18 cellular contexts compared by ENCODE assay signal in genomic region chr6:25118038-25118437, GRCh38.
DNase-seq lines count a peak whose midpoint lies in the region; ATAC-seq lines count a peak whose summit lies in the region.
"Had no signal": no experiment of that assay in that cellular context is flagged by ENCODE, and none has a peak within 500 bp of the region (broad histone marks: within the 10 kb centered on the region; RNA-seq: fewer than 3 reads in every experiment).

No MANE protein-coding gene starts in this region.

- peaks cover 31% of the 10 kb centered on the region for H3K4me1 Mint-ChIP-seq in activated CD4-positive, alpha-beta T cell treated with anti-CD3 and anti-CD28 coated beads for 36 hours
- peaks cover 45% of the 10 kb centered on the region for H3K4me1 Mint-ChIP-seq in activated naive CD4-positive, alpha-beta T cell treated with anti-CD3 and anti-CD28 coated beads, Interleukin-2, amount 50 U/mL, for 24 hours
- H3K4me1 Mint-ChIP-seq in activated naive CD4-positive, alpha-beta T cell treated with anti-CD3 and anti-CD28 coated beads for 36 hours (ENCODE audit: low read depth): peaks cover 34% of the 10 kb centered on the region
- H3K4me1 Mint-ChIP-seq in effector memory CD8-positive, alpha-beta T cell (ENCODE audit: low read depth in 2 of 2): peaks cover 17 to 33% of the 10 kb centered on the region in 2 donors

- DNase-seq in activated CD4-positive, alpha-beta T cell treated with anti-CD3 and anti-CD28 coated beads for 36 hours: no peak
- no peak for DNase-seq in activated CD4-positive, alpha-beta T cell treated with anti-CD3 and anti-CD28 coated beads for 4 hours
- DNase-seq in activated naive CD4-positive, alpha-beta T cell treated with anti-CD3 and anti-CD28 coated beads for 36 hours: no peak
- DNase-seq in effector memory CD8-positive, alpha-beta T cell: no peak
- no peak for DNase-seq in stimulated activated naive CD4-positive, alpha-beta T cell treated with Interleukin-2 at 50 U/mL for 16 hours (lab: John Stamatoyannopoulos, UW)
- DNase-seq in left colon: no peak
- DNase-seq: AML-193, C1 segment of cervical spinal cord, H7, IMR-90, NCI-H1105, NCI-H146, NCI-H2029, NCI-H2227 treated with DMSO at 0.1 percent for 48 hours, NCI-H510A, NCI-H748 treated with DMSO at 0.1 percent for 48 hours, SIG-M5 had no signal

- peak; percentile 51 for ATAC-seq in activated CD4-positive, alpha-beta T cell treated with anti-CD3 and anti-CD28 coated beads for 36 hours
- ATAC-seq in effector memory CD8-positive, alpha-beta T cell (replicated peaks): no peak
- ATAC-seq in left colon: no peak

- H3K27me3 Mint-ChIP-seq in activated CD4-positive, alpha-beta T cell treated with anti-CD3 and anti-CD28 coated beads for 36 hours: no peaks in the 10 kb centered on the region
- H3K27me3 Mint-ChIP-seq in activated naive CD4-positive, alpha-beta T cell treated with anti-CD3 and anti-CD28 coated beads, Interleukin-2, amount 50 U/mL, for 24 hours: no peaks in the 10 kb centered on the region
- no peaks in the 10 kb centered on the region for H3K27me3 Mint-ChIP-seq in activated naive CD4-positive, alpha-beta T cell treated with anti-CD3 and anti-CD28 coated beads for 36 hours (ENCODE audit: low read depth)
- H3K27me3 Mint-ChIP-seq in effector memory CD8-positive, alpha-beta T cell: no peaks in the 10 kb centered on the region

- peaks cover 52% of the 10 kb centered on the region for H3K36me3 Mint-ChIP-seq in activated CD4-positive, alpha-beta T cell treated with anti-CD3 and anti-CD28 coated beads for 36 hours (ENCODE audit: low read depth)
- H3K36me3 Mint-ChIP-seq in activated naive CD4-positive, alpha-beta T cell treated with anti-CD3 and anti-CD28 coated beads, Interleukin-2, amount 50 U/mL, for 24 hours: peaks cover 26% of the 10 kb centered on the region
- peaks cover 52% of the 10 kb centered on the region for H3K36me3 Mint-ChIP-seq in activated naive CD4-positive, alpha-beta T cell treated with anti-CD3 and anti-CD28 coated beads for 36 hours (ENCODE audit: low read depth)
- peaks cover 31% of the 10 kb centered on the region for H3K36me3 Mint-ChIP-seq in effector memory CD8-positive, alpha-beta T cell (ENCODE audit: insufficient read depth)

- POLR2A ChIA-PET in activated CD4-positive, alpha-beta T cell treated with anti-CD3 and anti-CD28 coated beads for 36 hours (lab: Charles Lee): no interaction called here

- intact Hi-C loops in activated CD4-positive, alpha-beta T cell treated with anti-CD3 and anti-CD28 coated beads for 36 hours (cut with DNase I, micrococcal nuclease): no loop called here
- intact Hi-C loops in activated naive CD4-positive, alpha-beta T cell treated with anti-CD3 and anti-CD28 coated beads for 36 hours (cut with micrococcal nuclease): no loop called here
- intact Hi-C loops in left colon (cut with DNase I, micrococcal nuclease): no loop called here

- CTCF ChIA-PET in activated CD4-positive, alpha-beta T cell treated with anti-CD3 and anti-CD28 coated beads for 36 hours (lab: Charles Lee): interaction anchor here (0.9 kb wide), 1 partner anchor 383 kb away, joined by 3 read pairs; no protein-coding TSS in a partner anchor
- CTCF ChIA-PET in activated naive CD4-positive, alpha-beta T cell treated with anti-CD3 and anti-CD28 coated beads for 36 hours (lab: Charles Lee): no interaction called here

- H3K4me3 Mint-ChIP-seq in activated CD4-positive, alpha-beta T cell treated with anti-CD3 and anti-CD28 coated beads for 36 hours: no peak overlapping the region
- peak overlapping the region; percentile 16 for H3K4me3 Mint-ChIP-seq in activated naive CD4-positive, alpha-beta T cell treated with anti-CD3 and anti-CD28 coated beads, Interleukin-2, amount 50 U/mL, for 24 hours
- no peak overlapping the region for H3K4me3 Mint-ChIP-seq in activated naive CD4-positive, alpha-beta T cell treated with anti-CD3 and anti-CD28 coated beads for 36 hours
- H3K4me3 Mint-ChIP-seq in effector memory CD8-positive, alpha-beta T cell: no peak overlapping the region

- H3K27ac Mint-ChIP-seq in activated CD4-positive, alpha-beta T cell treated with anti-CD3 and anti-CD28 coated beads for 36 hours: no peak overlapping the region
- no peak overlapping the region for H3K27ac Mint-ChIP-seq in activated naive CD4-positive, alpha-beta T cell treated with anti-CD3 and anti-CD28 coated beads, Interleukin-2, amount 50 U/mL, for 24 hours
- H3K27ac Mint-ChIP-seq in activated naive CD4-positive, alpha-beta T cell treated with anti-CD3 and anti-CD28 coated beads for 36 hours: no peak overlapping the region
- H3K27ac Mint-ChIP-seq in effector memory CD8-positive, alpha-beta T cell: peak overlapping the region; percentile 9 to 82

- peaks cover 4% of the 10 kb centered on the region for H3K9me3 Mint-ChIP-seq in activated CD4-positive, alpha-beta T cell treated with anti-CD3 and anti-CD28 coated beads for 36 hours (ENCODE audit: low read depth)
- H3K9me3 Mint-ChIP-seq in activated naive CD4-positive, alpha-beta T cell treated with anti-CD3 and anti-CD28 coated beads, Interleukin-2, amount 50 U/mL, for 24 hours: no peaks in the 10 kb centered on the region
- peaks cover 4% of the 10 kb centered on the region for H3K9me3 Mint-ChIP-seq in activated naive CD4-positive, alpha-beta T cell treated with anti-CD3 and anti-CD28 coated beads for 36 hours
- H3K9me3 Mint-ChIP-seq in effector memory CD8-positive, alpha-beta T cell: no peaks in the 10 kb centered on the region

Comparison
In these comparisons a context has a peak if more than half of its experiments do, and no peak if none do; other contexts are left out.
1. H3K27ac Mint-ChIP-seq: peak in effector memory CD8-positive, alpha-beta T cell (2 of 2); none in activated CD4-positive, alpha-beta T cell treated with anti-CD3 and anti-CD28 coated beads for 36 hours (single experiment), activated naive CD4-positive, alpha-beta T cell treated with anti-CD3 and anti-CD28 coated beads, Interleukin-2, amount 50 U/mL, for 24 hours (single experiment) and activated naive CD4-positive, alpha-beta T cell treated with anti-CD3 and anti-CD28 coated beads for 36 hours (single experiment).